In genomic region chr4:184474261-184475095, GRCh38 we compare ENCODE assay signal across 1 cellular context.
TF ChIP-seq lines count a peak whose summit lies in the region.

Gene IRF2, minus strand, starts transcription at chr4:184474550. Its CDS starts 45,486 bp downstream, at chr4:184429064.

TF ChIP-seq in HEK293, 187 proteins besides CTCF, POLR2A, EP300 and RAD21 (continued from another document and continues in another):
- TF ChIP-seq ZBTB44 (tag by site-specific recombination; IDR thresholded peaks at IDR 0.05), result no peak
- TF ChIP-seq ZNF221 (tag by site-specific recombination; IDR thresholded peaks at IDR 0.05; ENCODE audit: borderline replicate concordance), result no peak
- TF ChIP-seq FEZF1 (tag by site-specific recombination; IDR thresholded peaks at IDR 0.05), result no peak
- no peak for TF ChIP-seq ZNF311 (tag by site-specific recombination; IDR thresholded peaks at IDR 0.05; ENCODE audit: borderline replicate concordance)
- no peak for TF ChIP-seq ZNF140 (tag by site-specific recombination; IDR thresholded peaks at IDR 0.05)
- no peak for TF ChIP-seq ZNF23 (tag by site-specific recombination; IDR thresholded peaks at IDR 0.05; ENCODE audit: borderline replicate concordance)
- no peak for TF ChIP-seq BCL11A (tag by site-specific recombination; IDR thresholded peaks at IDR 0.05; ENCODE audit: low read depth)
- no peak for TF ChIP-seq ZNF175 (tag by site-specific recombination; IDR thresholded peaks at IDR 0.05)
- TF ChIP-seq AEBP2 (tag by site-specific recombination; IDR thresholded peaks at IDR 0.05; ENCODE audit: borderline replicate concordance), result no peak
- no peak for TF ChIP-seq ZNF350 (tag by site-specific recombination; IDR thresholded peaks at IDR 0.05)
- no peak for TF ChIP-seq ZNF24 (tag by site-specific recombination; IDR thresholded peaks at IDR 0.05)
- no peak for TF ChIP-seq ZNF211 (tag by site-specific recombination; IDR thresholded peaks at IDR 0.05; ENCODE audit: low read depth)
- no peak for TF ChIP-seq ZNF48 (tag by site-specific recombination; IDR thresholded peaks at IDR 0.05)
- no peak for TF ChIP-seq ZBTB7A (tag by site-specific recombination; IDR thresholded peaks at IDR 0.05; ENCODE audit: low read depth)
- no peak for TF ChIP-seq ZNF514 (tag by site-specific recombination; IDR thresholded peaks at IDR 0.05)
- TF ChIP-seq SP3 (tag by site-specific recombination; IDR thresholded peaks at IDR 0.05), result peak; percentile 77
- no peak for TF ChIP-seq ZSCAN23 (tag by site-specific recombination; IDR thresholded peaks at IDR 0.05)
- peak; percentile 86 for TF ChIP-seq KLF8 (tag by site-specific recombination; IDR thresholded peaks at IDR 0.05)
- no peak for TF ChIP-seq ZNF488 (tag by site-specific recombination; IDR thresholded peaks at IDR 0.05)
- no peak for TF ChIP-seq ZBTB48 (tag by site-specific recombination; IDR thresholded peaks at IDR 0.05)
- TF ChIP-seq ZNF266 (tag by site-specific recombination; IDR thresholded peaks at IDR 0.05; ENCODE audit: low read depth), result no peak
- TF ChIP-seq WT1 (tag by site-specific recombination; IDR thresholded peaks at IDR 0.05), result peak; percentile 72
- no peak for TF ChIP-seq PRDM6 (tag by site-specific recombination; IDR thresholded peaks at IDR 0.05)
- TF ChIP-seq KLF16 (tag by site-specific recombination; IDR thresholded peaks at IDR 0.05), result no peak
- no peak for TF ChIP-seq ZNF792 (tag by site-specific recombination; IDR thresholded peaks at IDR 0.05)
- no peak for TF ChIP-seq ZNF768 (tag by site-specific recombination; IDR thresholded peaks at IDR 0.05)
- peak; percentile 65; the same call in 1 of the 2 replicates for TF ChIP-seq ZSCAN30 (tag by site-specific recombination; IDR thresholded peaks at IDR 0.05)
- TF ChIP-seq ZBTB49 (tag by site-specific recombination; IDR thresholded peaks at IDR 0.05; ENCODE audit: low read depth), result no peak
- no peak for TF ChIP-seq ZNF155 (tag by site-specific recombination; IDR thresholded peaks at IDR 0.05)
- no peak for TF ChIP-seq SETDB1 (IDR thresholded peaks at IDR 0.05; ENCODE audit: insufficient read length, low read length)
- peak; percentile 14; the same call in 1 of the 2 replicates for TF ChIP-seq REST (tag by site-specific recombination; IDR thresholded peaks at IDR 0.05)
- no peak for TF ChIP-seq ZNF785 (tag by site-specific recombination; IDR thresholded peaks at IDR 0.05)
- no peak for TF ChIP-seq ZBTB10 (tag by site-specific recombination; IDR thresholded peaks at IDR 0.05)
- TF ChIP-seq ZFP41 (tag by site-specific recombination; IDR thresholded peaks at IDR 0.05; ENCODE audit: borderline replicate concordance), result no peak
- TF ChIP-seq ZNF513 (tag by site-specific recombination; IDR thresholded peaks at IDR 0.05), result no peak
- no peak for TF ChIP-seq SCRT1 (tag by site-specific recombination; IDR thresholded peaks at IDR 0.05; ENCODE audit: borderline replicate concordance)
- no peak for TF ChIP-seq ZNF132 (tag by site-specific recombination; IDR thresholded peaks at IDR 0.05; ENCODE audit: borderline replicate concordance)
- no peak for TF ChIP-seq ZNF670 (tag by site-specific recombination; IDR thresholded peaks at IDR 0.05; ENCODE audit: low read depth)
- peak; percentile 94 for TF ChIP-seq SCRT2 (tag by site-specific recombination; IDR thresholded peaks at IDR 0.05)
- no peak for TF ChIP-seq ZNF610 (tag by site-specific recombination; IDR thresholded peaks at IDR 0.05; ENCODE audit: borderline replicate concordance)
- TF ChIP-seq ZNF530 (tag by site-specific recombination; IDR thresholded peaks at IDR 0.05; ENCODE audit: low read depth), result no peak
- no peak for TF ChIP-seq ZNF549 (tag by site-specific recombination; IDR thresholded peaks at IDR 0.05)
- TF ChIP-seq ZNF624 (tag by site-specific recombination; IDR thresholded peaks at IDR 0.05), result no peak
- TF ChIP-seq PBX3 (CRISPR knock-in tag; IDR thresholded peaks at IDR 0.05), result no peak
